1 cellular context compared by ENCODE assay signal in the genomic region with DNA sequence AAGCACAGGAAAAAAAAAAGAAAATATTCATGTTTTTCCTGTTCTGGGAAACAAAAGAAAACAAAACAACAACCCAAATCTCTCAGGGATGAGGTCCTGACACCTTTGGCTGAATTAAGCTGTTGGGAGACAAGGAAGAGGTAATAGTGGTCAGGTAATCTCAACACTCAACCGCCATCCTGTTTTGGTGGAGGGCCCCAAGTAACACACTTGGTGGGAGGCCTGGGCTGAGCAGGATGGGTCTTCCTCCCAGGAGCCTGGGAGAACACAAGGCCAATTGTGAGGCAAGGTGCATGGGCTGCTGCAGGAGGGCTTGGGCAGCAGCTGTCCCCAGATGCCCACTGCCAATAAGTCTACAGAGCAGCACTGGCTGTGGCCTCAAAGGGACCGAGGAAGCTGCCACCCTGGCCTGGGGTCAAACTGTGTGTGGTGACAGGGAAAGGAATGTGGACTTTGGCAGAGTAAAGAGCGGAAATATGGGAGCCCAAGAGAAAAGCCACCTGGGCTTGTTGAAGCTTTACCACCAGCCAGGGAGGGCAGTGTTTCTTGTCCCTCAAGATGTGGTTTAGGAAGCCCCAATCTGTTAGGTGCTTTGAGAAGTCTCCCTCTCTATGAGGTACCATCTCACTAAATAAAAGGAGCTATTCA.
TF ChIP-seq lines count a peak whose summit lies in the region.

No MANE protein-coding gene starts in this region.

TF ChIP-seq in HepG2, 621 proteins besides CTCF, POLR2A, EP300 and RAD21 (continued from another document and continues in another):
- TF ChIP-seq, protein P1, sequence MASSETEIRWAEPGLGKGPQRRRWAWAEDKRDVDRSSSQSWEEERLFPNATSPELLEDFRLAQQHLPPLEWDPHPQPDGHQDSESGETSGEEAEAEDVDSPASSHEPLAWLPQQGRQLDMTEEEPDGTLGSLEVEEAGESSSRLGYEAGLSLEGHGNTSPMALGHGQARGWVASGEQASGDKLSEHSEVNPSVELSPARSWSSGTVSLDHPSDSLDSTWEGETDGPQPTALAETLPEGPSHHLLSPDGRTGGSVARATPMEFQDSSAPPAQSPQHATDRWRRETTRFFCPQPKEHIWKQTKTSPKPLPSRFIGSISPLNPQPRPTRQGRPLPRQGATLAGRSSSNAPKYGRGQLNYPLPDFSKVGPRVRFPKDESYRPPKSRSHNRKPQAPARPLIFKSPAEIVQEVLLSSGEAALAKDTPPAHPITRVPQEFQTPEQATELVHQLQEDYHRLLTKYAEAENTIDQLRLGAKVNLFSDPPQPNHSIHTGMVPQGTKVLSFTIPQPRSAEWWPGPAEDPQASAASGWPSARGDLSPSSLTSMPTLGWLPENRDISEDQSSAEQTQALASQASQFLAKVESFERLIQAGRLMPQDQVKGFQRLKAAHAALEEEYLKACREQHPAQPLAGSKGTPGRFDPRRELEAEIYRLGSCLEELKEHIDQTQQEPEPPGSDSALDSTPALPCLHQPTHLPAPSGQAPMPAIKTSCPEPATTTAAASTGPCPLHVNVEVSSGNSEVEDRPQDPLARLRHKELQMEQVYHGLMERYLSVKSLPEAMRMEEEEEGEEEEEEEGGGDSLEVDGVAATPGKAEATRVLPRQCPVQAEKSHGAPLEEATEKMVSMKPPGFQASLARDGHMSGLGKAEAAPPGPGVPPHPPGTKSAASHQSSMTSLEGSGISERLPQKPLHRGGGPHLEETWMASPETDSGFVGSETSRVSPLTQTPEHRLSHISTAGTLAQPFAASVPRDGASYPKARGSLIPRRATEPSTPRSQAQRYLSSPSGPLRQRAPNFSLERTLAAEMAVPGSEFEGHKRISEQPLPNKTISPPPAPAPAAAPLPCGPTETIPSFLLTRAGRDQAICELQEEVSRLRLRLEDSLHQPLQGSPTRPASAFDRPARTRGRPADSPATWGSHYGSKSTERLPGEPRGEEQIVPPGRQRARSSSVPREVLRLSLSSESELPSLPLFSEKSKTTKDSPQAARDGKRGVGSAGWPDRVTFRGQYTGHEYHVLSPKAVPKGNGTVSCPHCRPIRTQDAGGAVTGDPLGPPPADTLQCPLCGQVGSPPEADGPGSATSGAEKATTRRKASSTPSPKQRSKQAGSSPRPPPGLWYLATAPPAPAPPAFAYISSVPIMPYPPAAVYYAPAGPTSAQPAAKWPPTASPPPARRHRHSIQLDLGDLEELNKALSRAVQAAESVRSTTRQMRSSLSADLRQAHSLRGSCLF (CRISPR knock-in tag; IDR thresholded peaks at IDR 0.05; ENCODE audit: borderline replicate concordance) = no peak
- TF ChIP-seq ZBTB43 (CRISPR knock-in tag; conservative IDR thresholded peaks at IDR 0.05) (peak; percentile 54; the same call in 1 of the 2 replicates), NFRKB (IDR thresholded peaks at IDR 0.05) (no peak), TCF7 (IDR thresholded peaks at IDR 0.05; ENCODE audit: low read depth) (peak; percentile 94), JUND (CRISPR knock-in tag; IDR thresholded peaks at IDR 0.05) (0 out of 2 replicates have a peak, but pooled peaks have one; percentile 45), TMF1 (CRISPR knock-in tag; IDR thresholded peaks at IDR 0.05; ENCODE audit: low read depth) (no peak), GLI4 (CRISPR knock-in tag; IDR thresholded peaks at IDR 0.05; ENCODE audit: borderline replicate concordance) (no peak), REST (IDR thresholded peaks at IDR 0.05; ENCODE audit: borderline replicate concordance in 1 of 2, low read depth in 1 of 2, low read length in 2 of 2) (peak in 1 of 2 experiments; percentile 27; a peak in 1 of 4 replicates), KAT2B (IDR thresholded peaks at IDR 0.05; ENCODE audit: borderline replicate concordance, low read depth, low read length) (no peak), ZNF468 (CRISPR knock-in tag; IDR thresholded peaks at IDR 0.05) (no peak), ZSCAN20 (CRISPR knock-in tag; IDR thresholded peaks at IDR 0.05; ENCODE audit: borderline replicate concordance) (0 out of 2 replicates have a peak, but pooled peaks have one; percentile 77), HMGA1 (CRISPR knock-in tag; conservative IDR thresholded peaks at IDR 0.05) (no peak), ERF (CRISPR knock-in tag; IDR thresholded peaks at IDR 0.05) (peak; percentile 85), BRD4 (CRISPR knock-in tag; IDR thresholded peaks at IDR 0.05) (0 out of 2 replicates have a peak, but pooled peaks have one; percentile 62), SP4 (CRISPR knock-in tag; IDR thresholded peaks at IDR 0.05) (no peak; the same call in 1 of the 2 replicates), ZNF256 (CRISPR knock-in tag; conservative IDR thresholded peaks at IDR 0.05) (no peak), ZNF337 (CRISPR knock-in tag; IDR thresholded peaks at IDR 0.05; ENCODE audit: borderline replicate concordance, low read depth) (no peak), TARDBP (CRISPR knock-in tag; IDR thresholded peaks at IDR 0.05) (peak; percentile 97), NR2F1 (CRISPR knock-in tag; IDR thresholded peaks at IDR 0.05) (peak; percentile 94 to 97), JDP2 (CRISPR knock-in tag; IDR thresholded peaks at IDR 0.05; ENCODE audit: borderline replicate concordance) (no peak), HOXA3 (CRISPR knock-in tag; IDR thresholded peaks at IDR 0.05) (peak; percentile 86), MAFF (IDR thresholded peaks at IDR 0.05; ENCODE audit: low read depth, low read length) (no peak), ZKSCAN8 (CRISPR knock-in tag; IDR thresholded peaks at IDR 0.05; ENCODE audit: borderline replicate concordance) (peak; percentile 79), ZNF678 (CRISPR knock-in tag; IDR thresholded peaks at IDR 0.05) (no peak), ONECUT2 (CRISPR knock-in tag; IDR thresholded peaks at IDR 0.05) (no peak), FOXK2 (IDR thresholded peaks at IDR 0.05) (0 out of 2 replicates have a peak, but pooled peaks have one; percentile 39), ZNF652 (CRISPR knock-in tag; IDR thresholded peaks at IDR 0.05; ENCODE audit: borderline replicate concordance, low read depth) (no peak), ZMAT3 (CRISPR knock-in tag; conservative IDR thresholded peaks at IDR 0.05) (0 out of 2 replicates have a peak, but pooled peaks have one; percentile 24), RORA (CRISPR knock-in tag; IDR thresholded peaks at IDR 0.05) (no peak), ZNF775 (CRISPR knock-in tag; IDR thresholded peaks at IDR 0.05; ENCODE audit: borderline replicate concordance) (no peak), ZNF788 (CRISPR knock-in tag; IDR thresholded peaks at IDR 0.05; ENCODE audit: borderline replicate concordance) (peak; percentile 41; the same call in 1 of the 2 replicates), ZBTB7A (CRISPR knock-in tag; IDR thresholded peaks at IDR 0.05) (peak; percentile 67; the same call in 1 of the 2 replicates), ZBTB34 (CRISPR knock-in tag; IDR thresholded peaks at IDR 0.05) (peak; percentile 84; the same call in 1 of the 2 replicates), ZNF619 (CRISPR knock-in tag; IDR thresholded peaks at IDR 0.05) (no peak; the same call in 1 of the 2 replicates), MEF2D (CRISPR knock-in tag; IDR thresholded peaks at IDR 0.05) (no peak), ZNF598 (CRISPR knock-in tag; IDR thresholded peaks at IDR 0.05; ENCODE audit: borderline replicate concordance) (peak; percentile 89; the same call in 1 of the 2 replicates), BORCS8-MEF2B (CRISPR knock-in tag; IDR thresholded peaks at IDR 0.05) (peak; percentile 79; the same call in 1 of the 2 replicates), TBX3 (IDR thresholded peaks at IDR 0.05; ENCODE audit: borderline replicate concordance) (peak; percentile 73; the same call in 1 of the 2 replicates), KLF15 (CRISPR knock-in tag; IDR thresholded peaks at IDR 0.05; ENCODE audit: borderline replicate concordance) (no peak; the same call in 1 of the 2 replicates), MZF1 (CRISPR knock-in tag; IDR thresholded peaks at IDR 0.05; ENCODE audit: borderline replicate concordance) (no peak)
- TF ChIP-seq, protein P2, sequence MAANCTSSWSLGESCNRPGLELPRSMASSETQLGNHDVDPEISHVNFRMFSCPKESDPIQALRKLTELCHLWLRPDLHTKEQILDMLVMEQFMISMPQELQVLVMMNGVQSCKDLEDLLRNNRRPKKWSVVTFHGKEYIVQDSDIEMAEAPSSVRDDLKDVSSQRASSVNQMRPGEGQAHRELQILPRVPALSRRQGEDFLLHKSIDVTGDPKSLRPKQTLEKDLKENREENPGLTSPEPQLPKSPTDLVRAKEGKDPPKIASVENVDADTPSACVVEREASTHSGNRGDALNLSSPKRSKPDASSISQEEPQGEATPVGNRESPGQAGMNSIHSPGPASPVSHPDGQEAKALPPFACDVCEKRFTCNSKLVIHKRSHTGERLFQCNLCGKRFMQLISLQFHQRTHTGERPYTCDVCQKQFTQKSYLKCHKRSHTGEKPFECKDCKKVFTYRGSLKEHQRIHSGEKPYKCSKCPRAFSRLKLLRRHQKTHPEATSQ (CRISPR knock-in tag; IDR thresholded peaks at IDR 0.05; ENCODE audit: borderline replicate concordance) = peak; percentile 91; the same call in 1 of the 2 replicates
- TF ChIP-seq, protein P3, sequence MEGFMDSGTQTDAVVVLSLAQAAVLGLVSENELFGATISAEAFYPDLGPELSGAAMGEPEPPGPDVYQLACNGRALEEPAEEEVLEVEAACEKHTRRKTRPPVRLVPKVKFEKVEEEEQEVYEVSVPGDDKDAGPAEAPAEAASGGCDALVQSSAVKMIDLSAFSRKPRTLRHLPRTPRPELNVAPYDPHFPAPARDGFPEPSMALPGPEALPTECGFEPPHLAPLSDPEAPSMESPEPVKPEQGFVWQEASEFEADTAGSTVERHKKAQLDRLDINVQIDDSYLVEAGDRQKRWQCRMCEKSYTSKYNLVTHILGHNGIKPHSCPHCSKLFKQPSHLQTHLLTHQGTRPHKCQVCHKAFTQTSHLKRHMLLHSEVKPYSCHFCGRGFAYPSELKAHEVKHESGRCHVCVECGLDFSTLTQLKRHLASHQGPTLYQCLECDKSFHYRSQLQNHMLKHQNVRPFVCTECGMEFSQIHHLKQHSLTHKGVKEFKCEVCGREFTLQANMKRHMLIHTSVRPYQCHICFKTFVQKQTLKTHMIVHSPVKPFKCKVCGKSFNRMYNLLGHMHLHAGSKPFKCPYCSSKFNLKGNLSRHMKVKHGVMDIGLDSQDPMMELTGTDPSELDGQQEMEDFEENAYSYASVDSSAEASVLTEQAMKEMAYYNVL (CRISPR knock-in tag; IDR thresholded peaks at IDR 0.05; ENCODE audit: borderline replicate concordance) = no peak
- TF ChIP-seq, protein P4, sequence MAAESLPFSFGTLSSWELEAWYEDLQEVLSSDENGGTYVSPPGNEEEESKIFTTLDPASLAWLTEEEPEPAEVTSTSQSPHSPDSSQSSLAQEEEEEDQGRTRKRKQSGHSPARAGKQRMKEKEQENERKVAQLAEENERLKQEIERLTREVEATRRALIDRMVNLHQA (CRISPR knock-in tag; IDR thresholded peaks at IDR 0.05) = no peak
- TF ChIP-seq, protein P5, sequence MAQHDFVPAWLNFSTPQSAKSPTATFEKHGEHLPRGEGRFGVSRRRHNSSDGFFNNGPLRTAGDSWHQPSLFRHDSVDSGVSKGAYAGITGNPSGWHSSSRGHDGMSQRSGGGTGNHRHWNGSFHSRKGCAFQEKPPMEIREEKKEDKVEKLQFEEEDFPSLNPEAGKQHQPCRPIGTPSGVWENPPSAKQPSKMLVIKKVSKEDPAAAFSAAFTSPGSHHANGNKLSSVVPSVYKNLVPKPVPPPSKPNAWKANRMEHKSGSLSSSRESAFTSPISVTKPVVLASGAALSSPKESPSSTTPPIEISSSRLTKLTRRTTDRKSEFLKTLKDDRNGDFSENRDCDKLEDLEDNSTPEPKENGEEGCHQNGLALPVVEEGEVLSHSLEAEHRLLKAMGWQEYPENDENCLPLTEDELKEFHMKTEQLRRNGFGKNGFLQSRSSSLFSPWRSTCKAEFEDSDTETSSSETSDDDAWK (CRISPR knock-in tag; IDR thresholded peaks at IDR 0.05) = no peak
